Comparison of ENCODE assay signal across 7 cellular contexts in genomic region chr2:71083297-71083696, GRCh38. TPM values are rescaled to one million over a fixed set of nuclear protein-coding genes. Genes with fewer than 3 reads are reported as not detected.
DNase-seq lines count a peak whose midpoint lies in the region; ATAC-seq, FAIRE-seq and TF ChIP-seq lines count a peak whose summit lies in the region.
"Not testable (repeated sequence)": the region's sequence is repeated elsewhere in the genome, so short reads cannot be mapped to it uniquely, and the experiment has no call there.

No MANE protein-coding gene starts in this region.

- H2AFZ ChIP-seq in IMR-90 (replicated peaks; ENCODE audit: low read length, poor library complexity): not testable (repeated sequence)

- not testable (repeated sequence) for H3K27me3 ChIP-seq in IMR-90 (ENCODE audit: control insufficient read depth, insufficient read depth, low read length)

- H3K9ac ChIP-seq in IMR-90 (ENCODE audit: low read depth, low read length): not testable (repeated sequence)

- not testable (repeated sequence) for H4K5ac ChIP-seq in IMR-90 (ENCODE audit: low read depth, low read length)

- not testable (repeated sequence) for H3K23ac ChIP-seq in IMR-90 (ENCODE audit: low read depth, low read length)

- not testable (repeated sequence) for H3K9me3 ChIP-seq in IMR-90 (ENCODE audit: control insufficient read depth, insufficient read depth, low read length)

- H2BK20ac ChIP-seq in IMR-90 (ENCODE audit: low read depth, low read length): not testable (repeated sequence)

- not testable (repeated sequence) for H3K4me1 ChIP-seq in IMR-90 (ENCODE audit: control insufficient read depth, insufficient read depth, low read length)

- peak overlapping the region; percentile 19 for H3K4me3 Mint-ChIP-seq in activated T-helper 17 cell treated with anti-CD3 and anti-CD28 coated beads, Interleukin-2, amount 50 U/mL, for 72 hours
- not testable (repeated sequence) for H3K4me3 Mint-ChIP-seq in natural killer cell treated with Interleukin-12 subunit alpha and Interleukin-12 subunit beta and Interleukin-15 and Interleukin-18, amount 100 ng/mL, for 72 hours; stimulated activated effector memory CD8-positive, alpha-beta T cell treated with anti-CD3 and anti-CD28 coated beads, Interleukin-12 subunit alpha, Interleukin-12 subunit beta, amount 100 ng/mL, for 72 hours

- not testable (repeated sequence) for DNase-seq in GM18507 (ENCODE audit: extremely low spot score, insufficient read length, low read depth); IMR-90; natural killer cell treated with Interleukin-12 subunit alpha and Interleukin-12 subunit beta and Interleukin-15 and Interleukin-18, amount 100 ng/mL, for 72 hours (ENCODE audit: low spot score); stimulated activated effector memory CD8-positive, alpha-beta T cell treated with anti-CD3 and anti-CD28 coated beads, Interleukin-12 subunit alpha, Interleukin-12 subunit beta, amount 100 ng/mL, for 72 hours (ENCODE audit: low spot score in 2 of 2)

- H2AK9ac ChIP-seq in IMR-90 (replicated peaks; ENCODE audit: low read depth, low read length, poor library complexity): not testable (repeated sequence)

- not testable (repeated sequence) for H3K9me3 Mint-ChIP-seq in activated T-helper 17 cell treated with anti-CD3 and anti-CD28 coated beads, Interleukin-2, amount 50 U/mL, for 72 hours; natural killer cell treated with Interleukin-12 subunit alpha and Interleukin-12 subunit beta and Interleukin-15 and Interleukin-18, amount 100 ng/mL, for 72 hours; stimulated activated effector memory CD8-positive, alpha-beta T cell treated with anti-CD3 and anti-CD28 coated beads, Interleukin-12 subunit alpha, Interleukin-12 subunit beta, amount 100 ng/mL, for 72 hours

- H3K9me1 ChIP-seq in IMR-90 (ENCODE audit: insufficient read depth, low read length): not testable (repeated sequence)

- dilution Hi-C loops in IMR-90 (cut with HindIII; ENCODE audit: low sequenced_read_pairs, unreplicated experiment): not testable (repeated sequence)

- not testable (repeated sequence) for H3K4me1 Mint-ChIP-seq in activated T-helper 17 cell treated with anti-CD3 and anti-CD28 coated beads, Interleukin-2, amount 50 U/mL, for 72 hours
- H3K4me1 Mint-ChIP-seq in natural killer cell treated with Interleukin-12 subunit alpha and Interleukin-12 subunit beta and Interleukin-15 and Interleukin-18, amount 100 ng/mL, for 72 hours (ENCODE audit: low read depth in 2 of 2): peaks cover 9 to 11% of the 10 kb centered on the region in 2 donors
- H3K4me1 Mint-ChIP-seq in stimulated activated effector memory CD8-positive, alpha-beta T cell treated with anti-CD3 and anti-CD28 coated beads, Interleukin-12 subunit alpha, Interleukin-12 subunit beta, amount 100 ng/mL, for 72 hours: peaks cover 11% of the 10 kb centered on the region

- TF ChIP-seq CTCF in IMR-90 (conservative IDR thresholded peaks at IDR 0.05; ENCODE audit: low read depth, low read length): not testable (repeated sequence)

- not testable (repeated sequence) for H4K91ac ChIP-seq in IMR-90 (ENCODE audit: insufficient read depth, low read depth, low read length)

- H4K8ac ChIP-seq in IMR-90 (ENCODE audit: low read depth in 2 of 2, low read length in 2 of 2): not testable (repeated sequence)

- peaks cover 15% of the 10 kb centered on the region for H3K27me3 Mint-ChIP-seq in activated T-helper 17 cell treated with anti-CD3 and anti-CD28 coated beads, Interleukin-2, amount 50 U/mL, for 72 hours
- peaks cover 23 to 32% of the 10 kb centered on the region in 2 donors for H3K27me3 Mint-ChIP-seq in natural killer cell treated with Interleukin-12 subunit alpha and Interleukin-12 subunit beta and Interleukin-15 and Interleukin-18, amount 100 ng/mL, for 72 hours

- not testable (repeated sequence) for H2BK5ac ChIP-seq in IMR-90 (ENCODE audit: low read depth, low read length, poor library complexity, severe bottlenecking)

- not testable (repeated sequence) for H2BK120ac ChIP-seq in IMR-90 (ENCODE audit: low read depth, low read length)

- H3K36me3 ChIP-seq in IMR-90 (ENCODE audit: control insufficient read depth, insufficient read depth, low read length): peaks cover 12% of the 10 kb centered on the region

- not testable (repeated sequence) for H3K79me1 ChIP-seq in IMR-90 (ENCODE audit: low read depth in 1 of 2, low read length in 2 of 2)

- intact Hi-C loops in IMR-90 (cut with micrococcal nuclease): not testable (repeated sequence)

- WGBS in IMR-90 (ENCODE audit: extremely low coverage in 2 of 2, insufficient read length in 1 of 2), 2 experiments: no CpG with 5 or more reads among the region's 3 CpGs

- not testable (repeated sequence) for H3K27ac ChIP-seq in IMR-90 (ENCODE audit: insufficient read depth, low read length)

- H3K14ac ChIP-seq in IMR-90 (replicated peaks; ENCODE audit: low read depth, low read length): not testable (repeated sequence)

- ATAC-seq in GM21447 (IDR thresholded peaks at IDR 0.05; ENCODE audit: unreplicated experiment): peak; percentile 6
- ATAC-seq in IMR-90 (ENCODE audit: low read depth): peak; percentile 45
- peak; percentile 25; the same call in 1 of the 3 replicates for ATAC-seq in SK-N-SH treated with all-trans-retinoic acid at 6 μM for 48 hours
- not testable (repeated sequence) for ATAC-seq in activated T-helper 17 cell treated with anti-CD3 and anti-CD28 coated beads, Interleukin-2, amount 50 U/mL, for 72 hours (replicated peaks); natural killer cell treated with Interleukin-12 subunit alpha and Interleukin-12 subunit beta and Interleukin-15 and Interleukin-18, amount 100 ng/mL, for 72 hours; stimulated activated effector memory CD8-positive, alpha-beta T cell treated with anti-CD3 and anti-CD28 coated beads, Interleukin-12 subunit alpha, Interleukin-12 subunit beta, amount 100 ng/mL, for 72 hours

- H2AK5ac ChIP-seq in IMR-90 (ENCODE audit: low read depth, low read length): not testable (repeated sequence)

- TF ChIP-seq RAD21 in IMR-90 (IDR thresholded peaks at IDR 0.05; ENCODE audit: low read length): not testable (repeated sequence)

- H3K4ac ChIP-seq in IMR-90 (ENCODE audit: low read depth, low read length): not testable (repeated sequence)

- not testable (repeated sequence) for H3K4me3 ChIP-seq in IMR-90 (ENCODE audit: insufficient read depth, low read depth, low read length)

- peaks cover 16% of the 10 kb centered on the region for H3K36me3 Mint-ChIP-seq in activated T-helper 17 cell treated with anti-CD3 and anti-CD28 coated beads, Interleukin-2, amount 50 U/mL, for 72 hours (ENCODE audit: low read depth)
- H3K36me3 Mint-ChIP-seq in natural killer cell treated with Interleukin-12 subunit alpha and Interleukin-12 subunit beta and Interleukin-15 and Interleukin-18, amount 100 ng/mL, for 72 hours: not testable (repeated sequence)
- H3K36me3 Mint-ChIP-seq in stimulated activated effector memory CD8-positive, alpha-beta T cell treated with anti-CD3 and anti-CD28 coated beads, Interleukin-12 subunit alpha, Interleukin-12 subunit beta, amount 100 ng/mL, for 72 hours: peaks cover 18% of the 10 kb centered on the region

- H2BK15ac ChIP-seq in IMR-90 (ENCODE audit: low read depth, low read length): not testable (repeated sequence)

- H3K18ac ChIP-seq in IMR-90 (ENCODE audit: low read depth, low read length): not testable (repeated sequence)

- CTCF ChIA-PET in IMR-90 (lab: Yijun Ruan, JAX): not testable (repeated sequence)

- H4K20me1 ChIP-seq in IMR-90 (ENCODE audit: insufficient read depth, low read length): not testable (repeated sequence)

- H3K4me2 ChIP-seq in IMR-90 (ENCODE audit: low read depth, low read length): not testable (repeated sequence)

- TF ChIP-seq POLR2A in IMR-90 (IDR thresholded peaks at IDR 0.05; ENCODE audit: low read depth, low read length): not testable (repeated sequence)

- POLR2A ChIA-PET in IMR-90 (lab: Charles Lee; ENCODE audit: unreplicated experiment): not testable (repeated sequence)

- FAIRE-seq in GM18507 (lab: Jason Lieb, UNC): peak; percentile 21

- in situ Hi-C loops in IMR-90 (cut with MboI; ENCODE audit: low sequenced_read_pairs): not testable (repeated sequence)

- not testable (repeated sequence) for BruUV-seq in IMR-90 (replicated peaks; lab: Mats Ljungman, UMichigan)

- peak overlapping the region; percentile 67 for H3K27ac Mint-ChIP-seq in activated T-helper 17 cell treated with anti-CD3 and anti-CD28 coated beads, Interleukin-2, amount 50 U/mL, for 72 hours
- H3K27ac Mint-ChIP-seq in natural killer cell treated with Interleukin-12 subunit alpha and Interleukin-12 subunit beta and Interleukin-15 and Interleukin-18, amount 100 ng/mL, for 72 hours: peak overlapping the region; percentile 65 to 67
- H3K27ac Mint-ChIP-seq in stimulated activated effector memory CD8-positive, alpha-beta T cell treated with anti-CD3 and anti-CD28 coated beads, Interleukin-12 subunit alpha, Interleukin-12 subunit beta, amount 100 ng/mL, for 72 hours: peak overlapping the region; percentile 87

- not testable (repeated sequence) for H3K56ac ChIP-seq in IMR-90 (ENCODE audit: extremely low read depth, insufficient read depth, low read length)

RNA-seq across cellular contexts. Expression of gene NAGK, which starts 14.8 kb away (rescaled TPM):
- 60.4 and 77.8 TPM in 2 replicates for total RNA-seq in IMR-90 (2012; rRNA removed)
- polyA plus RNA-seq in IMR-90 (2012; rRNA removed): 146 and 150 TPM in 2 replicates
- polyA plus RNA-seq in IMR-90 (2012; cell fraction: cytosol; rRNA removed): 119 and 140 TPM in 2 replicates
- 281 and 318 TPM in 2 replicates for polyA plus RNA-seq in IMR-90 (2012; cell fraction: nucleus; rRNA removed; ENCODE audit: low replicate concordance)
- total RNA-seq in activated T-helper 17 cell treated with anti-CD3 and anti-CD28 coated beads, Interleukin-2, amount 50 U/mL, for 72 hours: 10 to 100 TPM; 44.1 to 55.4 TPM
- 100 to 1,000 TPM in 1 of 2 donors, 10 to 100 TPM in 1; 92.9 to 104 TPM for total RNA-seq in natural killer cell treated with Interleukin-12 subunit alpha and Interleukin-12 subunit beta and Interleukin-15 and Interleukin-18, amount 100 ng/mL, for 72 hours

RNA-seq across cellular contexts. Expression of gene MCEE, which starts 46.7 kb away (rescaled TPM):
- total RNA-seq in IMR-90 (2012; rRNA removed): 11.1 and 13.9 TPM in 2 replicates
- polyA plus RNA-seq in IMR-90 (2012; rRNA removed): 13.4 and 15.0 TPM in 2 replicates
- polyA plus RNA-seq in IMR-90 (2012; cell fraction: cytosol; rRNA removed): 5.4 and 5.9 TPM in 2 replicates
- 30.8 and 50.7 TPM in 2 replicates for polyA plus RNA-seq in IMR-90 (2012; cell fraction: nucleus; rRNA removed; ENCODE audit: low replicate concordance)
- total RNA-seq in activated T-helper 17 cell treated with anti-CD3 and anti-CD28 coated beads, Interleukin-2, amount 50 U/mL, for 72 hours: 10 to 100 TPM; 14.1 to 15.6 TPM
- 10 to 100 TPM; 12.4 to 14.2 TPM for total RNA-seq in natural killer cell treated with Interleukin-12 subunit alpha and Interleukin-12 subunit beta and Interleukin-15 and Interleukin-18, amount 100 ng/mL, for 72 hours

RNA-seq across cellular contexts. Expression of gene MPHOSPH10, which starts 47.1 kb away (rescaled TPM):
- 5.4 and 15.6 TPM in 2 replicates for total RNA-seq in IMR-90 (2012; rRNA removed)
- polyA plus RNA-seq in IMR-90 (2012; rRNA removed): 11.1 and 11.2 TPM in 2 replicates
- 1.4 and 1.6 TPM in 2 replicates for polyA plus RNA-seq in IMR-90 (2012; cell fraction: cytosol; rRNA removed)
- polyA plus RNA-seq in IMR-90 (2012; cell fraction: nucleus; rRNA removed; ENCODE audit: low replicate concordance): 2.6 and 9.3 TPM in 2 replicates
- 10 to 100 TPM; 26.7 to 44.0 TPM for total RNA-seq in activated T-helper 17 cell treated with anti-CD3 and anti-CD28 coated beads, Interleukin-2, amount 50 U/mL, for 72 hours
- total RNA-seq in natural killer cell treated with Interleukin-12 subunit alpha and Interleukin-12 subunit beta and Interleukin-15 and Interleukin-18, amount 100 ng/mL, for 72 hours: 10 to 100 TPM; 40.1 to 58.4 TPM
